23 cellular contexts compared by ENCODE assay signal in genomic region chr12:101923049-101923718, GRCh38.
"Had no signal": no experiment of that assay in that cellular context is flagged by ENCODE, and none has a peak within 500 bp of the region (broad histone marks: within the 10 kb centered on the region; RNA-seq: fewer than 3 reads in every experiment).

No MANE protein-coding gene starts in this region.

- ATAC-seq: activated CD8-positive, alpha-beta T cell treated with anti-CD3 and anti-CD28 coated beads for 36 hours; gastrocnemius medialis; heart left ventricle; left lobe of liver; stimulated activated naive CD8-positive, alpha-beta T cell treated with anti-CD3 and anti-CD28 coated beads, Interleukin-15, Interleukin-2, amounts not matched to agents 100 U/mL and 50 U/mL, for 24 hours had no signal

- H3K27me3 Mint-ChIP-seq: activated T-cell treated with anti-CD3 and anti-CD28 coated beads, Interleukin-2, amount 50 U/mL, for 24 hours; brain had no signal

- H3K36me3 ChIP-seq: gastrocnemius medialis had no signal

- H3K36me3 Mint-ChIP-seq: brain had no signal

- H3K27ac ChIP-seq: gastrocnemius medialis, tibial artery had no signal

- DNase-seq: activated CD4-positive, alpha-beta T cell treated with anti-CD3 and anti-CD28 coated beads, Interleukin-2, amount 10 ng/mL, durations not matched to agents 24 days and 14 days; activated CD4-positive, CD25-positive, alpha-beta regulatory T cell; activated CD8-positive, alpha-beta T cell treated with anti-CD3 and anti-CD28 coated beads for 36 hours; activated naive CD4-positive, alpha-beta T cell treated with anti-CD3 and anti-CD28 coated beads for 36 hours; activated T-cell treated with anti-CD3 and anti-CD28 coated beads, Interleukin-2, amount 50 U/mL, for 24 hours; anterior cingulate cortex; central memory CD4-positive, alpha-beta T cell; endodermal cell; gastrocnemius medialis; heart left ventricle; kidney; occipital lobe; posterior cingulate gyrus; stimulated activated CD4-positive, alpha-beta T cell treated with anti-CD3 and anti-CD28 coated beads, Interleukin-12 subunit alpha, Interleukin-12 subunit beta, amount 100 ng/mL, for 4 hours; stimulated activated CD4-positive, alpha-beta T cell treated with anti-CD3 and anti-CD28 coated beads, Interleukin-1b, Interleukin-23, amount 100 ng/mL, for 48 hours; stimulated activated CD8-positive, alpha-beta memory T cell treated with anti-CD3 and anti-CD28 coated beads, Interleukin-4, amount 100 ng/mL, for 48 hours; stimulated activated naive CD8-positive, alpha-beta T cell treated with anti-CD3 and anti-CD28 coated beads, Interleukin-15, Interleukin-2, amounts not matched to agents 100 U/mL and 50 U/mL, for 24 hours; substantia nigra; T-helper 9 cell; tibial artery had no signal

- H3K4me1 Mint-ChIP-seq: brain, endodermal cell had no signal

- H3K4me1 ChIP-seq: gastrocnemius medialis, tibial artery had no signal

- H3K4me3 Mint-ChIP-seq: activated CD4-positive, alpha-beta T cell treated with anti-CD3 and anti-CD28 coated beads, Interleukin-2, amount 10 ng/mL, durations not matched to agents 24 days and 14 days; activated CD8-positive, alpha-beta T cell treated with anti-CD3 and anti-CD28 coated beads for 36 hours; activated naive CD4-positive, alpha-beta T cell treated with anti-CD3 and anti-CD28 coated beads for 36 hours; activated T-cell treated with anti-CD3 and anti-CD28 coated beads, Interleukin-2, amount 50 U/mL, for 24 hours; brain; endodermal cell had no signal

- H3K9me3 ChIP-seq: gastrocnemius medialis, heart left ventricle, tibial artery had no signal

- H3K27ac Mint-ChIP-seq: activated CD4-positive, alpha-beta T cell treated with anti-CD3 and anti-CD28 coated beads, Interleukin-2, amount 10 ng/mL, durations not matched to agents 24 days and 14 days; activated CD8-positive, alpha-beta T cell treated with anti-CD3 and anti-CD28 coated beads for 36 hours; activated naive CD4-positive, alpha-beta T cell treated with anti-CD3 and anti-CD28 coated beads for 36 hours; activated T-cell treated with anti-CD3 and anti-CD28 coated beads, Interleukin-2, amount 50 U/mL, for 24 hours; activated T-helper 2 cell treated with anti-CD3 and anti-CD28 coated beads, Interferon-gamma antibody, Interleukin-2, Interleukin-4, amounts not matched to agents 10 μg/mL and 5 μg/mL and 100 μg/mL, durations not matched to agents 14 hours and 24 hours and 36 hours; brain; endodermal cell had no signal

- H3K9me3 Mint-ChIP-seq: activated CD8-positive, alpha-beta T cell treated with anti-CD3 and anti-CD28 coated beads for 36 hours; activated naive CD4-positive, alpha-beta T cell treated with anti-CD3 and anti-CD28 coated beads for 36 hours; activated T-cell treated with anti-CD3 and anti-CD28 coated beads, Interleukin-2, amount 50 U/mL, for 24 hours; activated T-helper 2 cell treated with anti-CD3 and anti-CD28 coated beads, Interferon-gamma antibody, Interleukin-2, Interleukin-4, amounts not matched to agents 10 μg/mL and 5 μg/mL and 100 μg/mL, durations not matched to agents 14 hours and 24 hours and 36 hours; brain had no signal

- H3K27me3 ChIP-seq: gastrocnemius medialis, heart left ventricle, tibial artery had no signal

- H3K4me3 ChIP-seq: gastrocnemius medialis, heart left ventricle, tibial artery had no signal
